3 cellular contexts compared by ENCODE assay signal in genomic region chr1:105396001-105396400, GRCh38.
"Had no signal": no experiment of that assay in that cellular context is flagged by ENCODE, and none has a peak within 500 bp of the region (broad histone marks: within the 10 kb centered on the region; RNA-seq: fewer than 3 reads in every experiment).

No MANE protein-coding gene starts in this region.

- DNase-seq: GDM1, GF-D8 had no signal

- ATAC-seq: GM12878 had no signal

- H3K4me3 ChIP-seq: GM12878 had no signal
